In genomic region chr3:45856323-45856722, GRCh38 we compare ENCODE assay signal across 14 cellular contexts. TPM values are rescaled to one million over a fixed set of nuclear protein-coding genes. Genes with fewer than 3 reads are reported as not detected.
"Had no signal": no experiment of that assay in that cellular context is flagged by ENCODE, and none has a peak within 500 bp of the region (broad histone marks: within the 10 kb centered on the region; RNA-seq: fewer than 3 reads in every experiment).

No MANE protein-coding gene starts in this region.

RNA-seq across cellular contexts. Expression of gene CCR9, which starts 30.0 kb away (rescaled TPM):
- total RNA-seq: activated naive CD4-positive, alpha-beta T cell treated with anti-CD3 and anti-CD28 coated beads, Interleukin-2, amount 50 U/mL, for 72 hours; activated naive CD8-positive, alpha-beta T cell treated with anti-CD3 and anti-CD28 coated beads for 36 hours; activated T-helper 2 cell treated with anti-CD3 and anti-CD28 coated beads, Interferon-gamma antibody, Interleukin-2, Interleukin-4, amounts not matched to agents 10 μg/mL and 5 μg/mL and 100 μg/mL, durations not matched to agents 14 hours and 24 hours and 36 hours; aorta; astrocyte; body of pancreas; breast epithelium; cardiac septum; chondrocyte had no signal
- polyA plus RNA-seq: adrenal gland had no signal

RNA-seq across cellular contexts. Expression of gene SLC6A20, which starts 60.0 kb away (rescaled TPM):
- total RNA-seq: activated B cell treated with CpG ODN at 0.5 μM for 24 hours; activated CD4-positive, alpha-beta memory T cell treated with anti-CD3 and anti-CD28 coated beads, Interleukin-2, amount 10 ng/mL, durations not matched to agents 7 days and 5 days; activated CD4-positive, alpha-beta T cell treated with anti-CD3 and anti-CD28 coated beads, Interleukin-2, amount 10 ng/mL, durations not matched to agents 7 days and 5 days; activated CD8-positive, alpha-beta T cell treated with anti-CD3 and anti-CD28 coated beads, Interleukin-2, amount 10 ng/mL, durations not matched to agents 7 days and 5 days; activated naive CD4-positive, alpha-beta T cell treated with anti-CD3 and anti-CD28 coated beads, Interleukin-2, amount 50 U/mL, for 72 hours; activated naive CD8-positive, alpha-beta T cell treated with anti-CD3 and anti-CD28 coated beads for 36 hours; activated T-helper 2 cell treated with anti-CD3 and anti-CD28 coated beads, Interferon-gamma antibody, Interleukin-2, Interleukin-4, amounts not matched to agents 10 μg/mL and 5 μg/mL and 100 μg/mL, durations not matched to agents 14 hours and 24 hours and 36 hours; astrocyte; cardiac septum; chondrocyte had no signal
